Comparison of ENCODE assay signal across 22 cellular contexts in the genomic region with DNA sequence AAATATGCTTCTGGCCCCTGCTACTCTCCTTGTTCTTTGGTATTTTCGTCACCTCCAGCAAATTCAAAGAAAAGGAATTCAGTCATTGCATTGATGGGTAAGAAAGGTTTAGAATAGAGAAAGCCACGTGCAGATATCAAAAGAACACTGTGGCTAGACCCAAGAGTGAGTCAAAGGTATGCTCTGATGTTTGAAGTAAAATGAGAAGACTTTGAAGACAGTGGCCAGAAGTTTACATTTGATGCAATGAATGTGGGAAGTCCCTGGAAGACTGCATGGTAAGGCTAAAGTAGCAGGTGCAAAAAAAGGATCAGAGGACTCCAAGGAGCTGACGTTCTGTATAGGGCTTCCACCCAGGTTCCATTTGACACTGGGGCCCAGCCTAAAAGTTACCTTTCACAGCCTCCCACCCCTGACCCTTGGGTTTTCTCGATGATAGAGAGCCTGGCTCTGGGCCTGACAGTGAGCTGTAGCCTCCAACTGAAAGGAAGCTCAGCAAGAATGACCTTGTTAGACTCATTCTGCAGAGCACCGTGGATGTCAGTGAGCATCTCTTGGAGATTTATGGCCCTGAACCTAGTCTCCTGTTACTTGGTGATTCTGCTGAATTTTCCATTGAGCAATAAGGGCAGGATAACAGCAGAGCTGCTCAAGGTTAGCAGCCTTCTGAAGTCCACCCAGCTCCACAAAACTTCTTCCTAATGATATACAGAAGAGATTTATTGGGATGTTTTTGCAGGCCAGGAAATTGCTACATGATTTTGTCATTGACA.
DNase-seq lines count a peak whose midpoint lies in the region; ATAC-seq, FAIRE-seq and TF ChIP-seq lines count a peak whose summit lies in the region.
"Had no signal": no experiment of that assay in that cellular context is flagged by ENCODE, and none has a peak within 500 bp of the region (broad histone marks: within the 10 kb centered on the region; RNA-seq: fewer than 3 reads in every experiment).

No MANE protein-coding gene starts in this region.

- ATAC-seq in omental fat pad (ENCODE audit: low FRiP score), result peak; percentile 78
- ATAC-seq in left ventricle myocardium superior, result no peak

- no peak for TF ChIP-seq CTCF in AG09309 (IDR thresholded peaks at IDR 0.05; ENCODE audit: control insufficient read depth, insufficient read depth, low read depth, low read length, missing control alignments)
- no peak for TF ChIP-seq CTCF in fibroblast of mammary gland (conservative IDR thresholded peaks at IDR 0.05; ENCODE audit: control insufficient read depth, insufficient read depth, low read depth, low read length)
- TF ChIP-seq CTCF in omental fat pad (IDR thresholded peaks at IDR 0.05), result no peak
- TF ChIP-seq CTCF in WERI-Rb-1 (IDR thresholded peaks at IDR 0.05; ENCODE audit: low read depth, low read length), result no peak
- TF ChIP-seq CTCF in GM20000 (IDR thresholded peaks at IDR 0.05; ENCODE audit: extremely low read depth, missing control alignments), result no peak

- H3K9me3 ChIP-seq in WERI-Rb-1 (ENCODE audit: severe bottlenecking), result no peaks in the 10 kb centered on the region
- H3K9me3 ChIP-seq: right atrium auricular region had no signal

- peaks cover 7% of the 10 kb centered on the region for H3K27me3 ChIP-seq in WERI-Rb-1 (ENCODE audit: insufficient read depth, low read depth, severe bottlenecking)
- H3K27me3 ChIP-seq: right atrium auricular region had no signal

- no peak overlapping the region for H3K27ac ChIP-seq in WERI-Rb-1
- H3K27ac ChIP-seq: right atrium auricular region had no signal

- FAIRE-seq in HTR-8/SVneo (lab: Jason Lieb, UNC), result no peak
- FAIRE-seq: bronchial epithelial cell, GM18507, H54 had no signal

- intact Hi-C loops in left ventricle myocardium superior (cut with micrococcal nuclease), result no loop called here

- H3K36me3 ChIP-seq in WERI-Rb-1, result no peaks in the 10 kb centered on the region
- H3K36me3 ChIP-seq: right atrium auricular region had no signal

- H3K4me3 ChIP-seq in AG09309 (ENCODE audit: control insufficient read depth, low read depth, low read length) (no peak overlapping the region), fibroblast of mammary gland (ENCODE audit: control insufficient read depth, low read depth, low read length) (no peak overlapping the region), WERI-Rb-1 (ENCODE audit: low read depth, low read length) (no peak overlapping the region)
- H3K4me3 ChIP-seq: right atrium auricular region had no signal

- DNase-seq in AG09309 (ENCODE audit: low read depth) (peak; percentile 67), HTR-8/SVneo (ENCODE audit: insufficient read length, low spot score) (peak; percentile 33), fibroblast of mammary gland (ENCODE audit: low read depth) (peak; percentile 81), omental fat pad (ENCODE audit: low spot score) (no peak), WERI-Rb-1 (no peak), Ammon's horn (ENCODE audit: low spot score) (no peak), GM20000 (ENCODE audit: low spot score) (no peak), left ventricle myocardium superior (no peak)
- DNase-seq: activated CD8-positive, alpha-beta memory T cell treated with anti-CD3 and anti-CD28 coated beads, Interleukin-2, amount 50 U/mL, for 48 hours; activated effector memory CD4-positive, alpha-beta T cell treated with Interleukin-2 at 50 U/mL for 16 hours; CD4-positive, CD25-positive, alpha-beta regulatory T cell; cortex of kidney; KBM-7; NCI-H146; NCI-H2171; NCI-H526; nucleus accumbens; T-helper 2 cell had no signal

Comparison
In these comparisons a context has a peak if more than half of its experiments do, and no peak if none do; other contexts are left out.
1. DNase-seq: peak in AG09309 (single experiment), HTR-8/SVneo (single experiment) and fibroblast of mammary gland (single experiment); none in omental fat pad (single experiment), WERI-Rb-1 (single experiment), Ammon's horn (single experiment), GM20000 (single experiment) and left ventricle myocardium superior (single experiment).